28 cellular contexts compared by ENCODE assay signal in genomic region chr14:68441532-68441931, GRCh38.
"Had no signal": no experiment of that assay in that cellular context is flagged by ENCODE, and none has a peak within 500 bp of the region (broad histone marks: within the 10 kb centered on the region; RNA-seq: fewer than 3 reads in every experiment).

No MANE protein-coding gene starts in this region.

- H3K27me3 ChIP-seq: ascending aorta, breast epithelium, Peyer's patch had no signal

- H3K36me3 ChIP-seq: ascending aorta, breast epithelium, Peyer's patch, WERI-Rb-1 had no signal

- DNase-seq: activated CD4-positive, alpha-beta T cell treated with anti-CD3 and anti-CD28 coated beads for 1 hour; activated CD4-positive, alpha-beta T cell treated with anti-CD3 and anti-CD28 coated beads, Interleukin-2, amount 10 ng/mL, durations not matched to agents 7 days and 5 days; activated CD4-positive, alpha-beta T cell treated with anti-CD3 and anti-CD28 coated beads, Interleukin-2, amount 50 U/mL, for 48 hours; activated CD4-positive, CD25-positive, alpha-beta regulatory T cell; activated CD8-positive, alpha-beta T cell treated with anti-CD3 and anti-CD28 coated beads, Interleukin-2, amount 10 ng/mL, durations not matched to agents 7 days and 5 days; activated gamma-delta T cell; activated naive CD4-positive, alpha-beta T cell treated with Interleukin-2 at 50 U/mL for 16 hours; activated naive CD8-positive, alpha-beta T cell treated with anti-CD3 and anti-CD28 coated beads, Interleukin-2, amount 10 ng/mL, durations not matched to agents 7 days and 5 days; activated T-cell treated with anti-CD3 and anti-CD28 coated beads, Interleukin-2, amount 50 U/mL, for 24 hours; amygdala; MM.1S; NCI-H1105; NCI-H1436; NCI-H1694; NCI-H1930; NCI-H2081 treated with DMSO at 0.1 percent for 48 hours; NCI-H345; NCI-H524 treated with DMSO at 0.1 percent for 48 hours; Peyer's patch; RPMI8226; SIG-M5; T1000; WERI-Rb-1 had no signal

- ATAC-seq: activated CD8-positive, alpha-beta T cell treated with anti-CD3 and anti-CD28 coated beads, Interleukin-2, amount 10 ng/mL, durations not matched to agents 7 days and 5 days; Right ventricle myocardium inferior had no signal

- H3K27ac Mint-ChIP-seq: activated CD4-positive, alpha-beta T cell treated with anti-CD3 and anti-CD28 coated beads, Interleukin-2, amount 10 ng/mL, durations not matched to agents 7 days and 5 days; activated CD8-positive, alpha-beta T cell treated with anti-CD3 and anti-CD28 coated beads, Interleukin-2, amount 10 ng/mL, durations not matched to agents 7 days and 5 days; activated naive CD4-positive, alpha-beta T cell treated with anti-CD3 and anti-CD28 coated beads, Interleukin-2, amount 50 U/mL, for 24 hours; activated naive CD8-positive, alpha-beta T cell treated with anti-CD3 and anti-CD28 coated beads, Interleukin-2, amount 10 ng/mL, durations not matched to agents 7 days and 5 days; activated T-cell treated with anti-CD3 and anti-CD28 coated beads, Interleukin-2, amount 50 U/mL, for 24 hours; activated T-helper 2 cell treated with anti-CD3 and anti-CD28 coated beads, Interferon-gamma antibody, Interleukin-2, Interleukin-4, amounts not matched to agents 10 μg/mL and 5 μg/mL and 100 μg/mL, durations not matched to agents 14 hours and 24 hours and 36 hours had no signal

- H3K4me3 Mint-ChIP-seq: activated CD4-positive, alpha-beta T cell treated with anti-CD3 and anti-CD28 coated beads, Interleukin-2, amount 10 ng/mL, durations not matched to agents 7 days and 5 days; activated CD8-positive, alpha-beta T cell treated with anti-CD3 and anti-CD28 coated beads, Interleukin-2, amount 10 ng/mL, durations not matched to agents 7 days and 5 days; activated naive CD4-positive, alpha-beta T cell treated with anti-CD3 and anti-CD28 coated beads, Interleukin-2, amount 50 U/mL, for 24 hours; activated naive CD8-positive, alpha-beta T cell treated with anti-CD3 and anti-CD28 coated beads, Interleukin-2, amount 10 ng/mL, durations not matched to agents 7 days and 5 days; activated T-cell treated with anti-CD3 and anti-CD28 coated beads, Interleukin-2, amount 50 U/mL, for 24 hours had no signal

- H3K4me3 ChIP-seq: ascending aorta, breast epithelium, Peyer's patch had no signal

- H3K27me3 Mint-ChIP-seq: activated CD4-positive, alpha-beta T cell treated with anti-CD3 and anti-CD28 coated beads, Interleukin-2, amount 10 ng/mL, durations not matched to agents 7 days and 5 days; activated naive CD4-positive, alpha-beta T cell treated with anti-CD3 and anti-CD28 coated beads, Interleukin-2, amount 50 U/mL, for 24 hours; activated naive CD8-positive, alpha-beta T cell treated with anti-CD3 and anti-CD28 coated beads, Interleukin-2, amount 10 ng/mL, durations not matched to agents 7 days and 5 days; activated T-cell treated with anti-CD3 and anti-CD28 coated beads, Interleukin-2, amount 50 U/mL, for 24 hours had no signal

- H3K4me1 Mint-ChIP-seq: activated CD4-positive, alpha-beta T cell treated with anti-CD3 and anti-CD28 coated beads, Interleukin-2, amount 10 ng/mL, durations not matched to agents 7 days and 5 days; activated naive CD8-positive, alpha-beta T cell treated with anti-CD3 and anti-CD28 coated beads, Interleukin-2, amount 10 ng/mL, durations not matched to agents 7 days and 5 days had no signal

- H3K9me3 ChIP-seq: ascending aorta, breast epithelium, Peyer's patch had no signal

- H3K27ac ChIP-seq: ascending aorta, Peyer's patch, WERI-Rb-1 had no signal

- H3K4me1 ChIP-seq: Peyer's patch had no signal
